In the genomic region with DNA sequence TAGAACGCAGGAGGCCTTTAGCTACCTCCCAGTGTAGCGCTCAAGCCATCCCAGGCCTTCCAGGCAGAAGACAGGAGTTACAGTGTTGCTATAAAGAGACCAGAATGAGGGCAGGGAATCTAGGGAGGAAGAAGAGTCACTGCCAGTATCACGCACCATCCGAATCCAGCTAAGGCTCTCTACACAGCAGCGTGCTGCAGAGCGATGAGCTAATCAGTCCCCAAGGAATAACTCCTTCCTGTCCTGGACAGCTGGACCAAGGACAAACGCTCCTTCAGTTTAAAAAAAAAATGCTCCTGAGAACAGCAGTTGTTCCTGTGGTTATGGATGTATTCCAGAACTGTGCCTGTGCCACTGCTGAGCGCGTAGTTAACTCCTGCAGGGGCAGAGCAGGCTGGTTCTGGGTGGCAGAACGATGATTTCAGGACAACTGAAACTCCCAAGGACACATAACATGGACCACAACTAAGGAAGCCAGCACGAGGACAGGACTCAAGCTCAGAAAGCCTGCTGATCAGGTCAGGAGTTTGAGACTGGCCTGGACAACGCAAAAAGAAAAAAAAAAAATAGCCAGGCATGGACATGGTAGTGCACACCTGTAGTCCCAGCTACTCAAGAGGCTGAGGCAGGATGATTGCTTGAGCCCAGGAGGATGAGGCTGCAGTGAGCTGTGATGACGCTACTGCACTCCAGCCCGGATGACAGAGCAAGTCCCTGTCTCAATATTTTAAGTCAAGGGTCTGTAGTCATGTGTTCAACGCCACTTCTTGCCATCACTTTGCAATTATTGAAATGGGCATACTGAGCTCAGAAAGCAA, we compare ENCODE assay signal across 1 cellular context.
TF ChIP-seq lines count a peak whose summit lies in the region.

No MANE protein-coding gene starts in this region.

TF ChIP-seq in HEK293T, 16 proteins besides CTCF, POLR2A, EP300 and RAD21:
- no peak for TF ChIP-seq CTBP1 (IDR thresholded peaks at IDR 0.05; ENCODE audit: borderline replicate concordance)
- no peak for TF ChIP-seq ZNF384 (IDR thresholded peaks at IDR 0.05)
- no peak for TF ChIP-seq TARDBP (IDR thresholded peaks at IDR 0.05)
- TF ChIP-seq BHLHE40 (IDR thresholded peaks at IDR 0.05; ENCODE audit: borderline replicate concordance), result no peak
- TF ChIP-seq FOXA1 (IDR thresholded peaks at IDR 0.05), result no peak
- TF ChIP-seq, protein P1, sequence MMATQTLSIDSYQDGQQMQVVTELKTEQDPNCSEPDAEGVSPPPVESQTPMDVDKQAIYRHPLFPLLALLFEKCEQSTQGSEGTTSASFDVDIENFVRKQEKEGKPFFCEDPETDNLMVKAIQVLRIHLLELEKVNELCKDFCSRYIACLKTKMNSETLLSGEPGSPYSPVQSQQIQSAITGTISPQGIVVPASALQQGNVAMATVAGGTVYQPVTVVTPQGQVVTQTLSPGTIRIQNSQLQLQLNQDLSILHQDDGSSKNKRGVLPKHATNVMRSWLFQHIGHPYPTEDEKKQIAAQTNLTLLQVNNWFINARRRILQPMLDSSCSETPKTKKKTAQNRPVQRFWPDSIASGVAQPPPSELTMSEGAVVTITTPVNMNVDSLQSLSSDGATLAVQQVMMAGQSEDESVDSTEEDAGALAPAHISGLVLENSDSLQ (IDR thresholded peaks at IDR 0.05), result no peak
- no peak for TF ChIP-seq HDGF (IDR thresholded peaks at IDR 0.05; ENCODE audit: borderline replicate concordance)
- no peak for TF ChIP-seq L3MBTL2 (conservative IDR thresholded peaks at IDR 0.05)
- TF ChIP-seq ARNT (IDR thresholded peaks at IDR 0.05), result no peak
- TF ChIP-seq SUZ12 (IDR thresholded peaks at IDR 0.05), result no peak
- TF ChIP-seq ELF4 (IDR thresholded peaks at IDR 0.05), result no peak
- no peak for TF ChIP-seq FOXM1 (IDR thresholded peaks at IDR 0.05; ENCODE audit: borderline replicate concordance)
- no peak for TF ChIP-seq NFRKB (IDR thresholded peaks at IDR 0.05)
- no peak for TF ChIP-seq SP1 (IDR thresholded peaks at IDR 0.05)
- no peak for TF ChIP-seq LEF1 (IDR thresholded peaks at IDR 0.05; ENCODE audit: borderline replicate concordance)
- no peak for TF ChIP-seq FOXK2 (IDR thresholded peaks at IDR 0.05)
